Comparison of ENCODE assay signal across 31 cellular contexts in the genomic region with DNA sequence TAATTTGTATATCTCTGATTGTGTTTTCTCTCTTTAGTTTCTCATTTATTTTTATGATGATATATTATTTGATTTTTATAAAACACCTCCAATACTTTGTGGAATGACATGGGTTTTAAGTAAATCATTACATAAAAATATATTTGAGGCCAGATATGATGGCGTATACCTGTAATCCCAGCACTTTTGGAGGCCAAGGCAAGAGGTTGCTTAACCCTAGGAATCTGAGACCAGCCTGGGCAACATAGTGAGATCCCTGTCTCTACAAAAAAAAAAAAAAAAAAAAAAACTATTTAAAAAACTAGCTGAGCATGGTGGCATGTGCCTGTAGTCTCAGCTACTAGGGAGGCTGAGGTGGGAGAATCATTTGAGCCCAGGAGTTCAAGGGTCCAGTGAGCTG.
DNase-seq lines count a peak whose midpoint lies in the region; ATAC-seq, FAIRE-seq and TF ChIP-seq lines count a peak whose summit lies in the region.
"Had no signal": no experiment of that assay in that cellular context is flagged by ENCODE, and none has a peak within 500 bp of the region (broad histone marks: within the 10 kb centered on the region; RNA-seq: fewer than 3 reads in every experiment).

No MANE protein-coding gene starts in this region.

- no peak overlapping the region for H3K4me3 Mint-ChIP-seq in activated CD4-positive, alpha-beta T cell treated with anti-CD3 and anti-CD28 coated beads for 36 hours
- H3K4me3 Mint-ChIP-seq: B cell; CD14-positive monocyte; CD4-positive, alpha-beta memory T cell; CD4-positive, alpha-beta T cell; CD4-positive, CD25-positive, alpha-beta regulatory T cell; CD8-positive, alpha-beta memory T cell; CD8-positive, alpha-beta T cell had no signal

- H3K4me3 ChIP-seq in K562 = no peak overlapping the region
- H3K4me3 ChIP-seq: A549; BLaER1; BLaER1 treated with 17β-estradiol and CSF1 and Interleukin-3, amounts not matched to agents 10 nM and 100 nM had no signal

- no peaks in the 10 kb centered on the region for H3K9me3 ChIP-seq in K562 (replicated peaks; ENCODE audit: control insufficient read depth, insufficient read depth, low read depth, low read length)
- H3K9me3 ChIP-seq: A549; BE2C; BLaER1; BLaER1 treated with 17β-estradiol and CSF1 and Interleukin-3, amounts not matched to agents 10 nM and 100 nM; Caco-2 had no signal

- H3K4me1 ChIP-seq in K562 (replicated peaks in 1 of 2; ENCODE audit: control insufficient read depth in 2 of 2, insufficient read depth in 2 of 2, low read length in 2 of 2) = no peaks in the 10 kb centered on the region
- H3K4me1 ChIP-seq: A549, BE2C, Caco-2 had no signal

- no peaks in the 10 kb centered on the region for H3K79me2 ChIP-seq in K562 (ENCODE audit: control insufficient read depth, insufficient read depth, low read length)

- FAIRE-seq in K562 (lab: Jason Lieb, UNC) = no peak
- FAIRE-seq: A204.1, A549, D721Med had no signal

- no peak overlapping the region for H2AFZ ChIP-seq in K562 (ENCODE audit: low read depth, low read length)

- TF ChIP-seq EP300 in K562 (IDR thresholded peaks at IDR 0.05; ENCODE audit: low read length) = no peak

- H3K27ac ChIP-seq in K562 (ENCODE audit: extremely low read depth, low read depth, low read length) = no peak overlapping the region
- H3K27ac ChIP-seq: 22Rv1; A549; BLaER1; BLaER1 treated with 17β-estradiol and CSF1 and Interleukin-3, amounts not matched to agents 10 nM and 100 nM; C4-2B had no signal

- no peak overlapping the region for H3K27ac Mint-ChIP-seq in activated CD4-positive, alpha-beta T cell treated with anti-CD3 and anti-CD28 coated beads for 36 hours
- H3K27ac Mint-ChIP-seq: B cell; CD14-positive monocyte; CD4-positive, alpha-beta memory T cell; CD4-positive, alpha-beta T cell; CD4-positive, CD25-positive, alpha-beta regulatory T cell; CD8-positive, alpha-beta memory T cell; CD8-positive, alpha-beta T cell had no signal

- TF ChIP-seq CTCF in K562 (IDR thresholded peaks at IDR 0.05 in 2 of 3, conservative IDR thresholded peaks at IDR 0.05 in 1 of 3; ENCODE audit: insufficient read depth in 2 of 3, low read depth in 1 of 3, low read length in 3 of 3) = no peak

- CTCF ChIA-PET in HEK293T (lab: Yijun Ruan, JAX) (no interaction called here), K562 (lab: Yijun Ruan, JAX; ENCODE audit: low intra/inter-chr PET ratio) (interaction anchor here (0.6 to 1.3 kb wide), 3 partner anchors 83 to 144 kb away, joined by 3 to 4 read pairs (median 3); no protein-coding TSS in a partner anchor)
- CTCF ChIA-PET in activated CD4-positive, alpha-beta T cell treated with anti-CD3 and anti-CD28 coated beads for 36 hours (lab: Charles Lee) = no interaction called here

- DNase-seq in HEK293T (ENCODE audit: extremely low spot score) = no peak
- DNase-seq in K562 (ENCODE audit: extremely low read depth in 1 of 4, low spot score in 3 of 4) = no peak
- no peak for DNase-seq in activated CD4-positive, alpha-beta T cell treated with anti-CD3 and anti-CD28 coated beads for 36 hours
- DNase-seq: 8988T; ACHN; AML-193; BE2C; C1 segment of cervical spinal cord; CD4-positive, alpha-beta memory T cell; CD4-positive, alpha-beta T cell; CD4-positive, CD25-positive, alpha-beta regulatory T cell; CD8-positive, alpha-beta memory T cell; CD8-positive, alpha-beta T cell; COR-L47; DMS 273 treated with DMSO at 0.1 percent for 48 hours; DMS153; DMS79; DMS79 treated with DMSO at 0.1 percent for 48 hours; DND-41; EL had no signal

- no peaks in the 10 kb centered on the region for H3K4me1 Mint-ChIP-seq in activated CD4-positive, alpha-beta T cell treated with anti-CD3 and anti-CD28 coated beads for 36 hours
- H3K4me1 Mint-ChIP-seq: B cell; CD14-positive monocyte; CD4-positive, alpha-beta memory T cell; CD4-positive, CD25-positive, alpha-beta regulatory T cell; CD8-positive, alpha-beta memory T cell had no signal

- no peaks in the 10 kb centered on the region for H3K36me3 ChIP-seq in K562 (ENCODE audit: control insufficient read depth, insufficient read depth, low read length)
- H3K36me3 ChIP-seq: BE2C; BLaER1; BLaER1 treated with 17β-estradiol and CSF1 and Interleukin-3, amounts not matched to agents 10 nM and 100 nM had no signal

- H3K9ac ChIP-seq in K562 (ENCODE audit: insufficient read depth in 1 of 2, low read depth in 2 of 2, low read length in 2 of 2) = no peak overlapping the region
- H3K9ac ChIP-seq: BLaER1; BLaER1 treated with 17β-estradiol and CSF1 and Interleukin-3, amounts not matched to agents 10 nM and 100 nM had no signal

- H3K36me3 Mint-ChIP-seq in activated CD4-positive, alpha-beta T cell treated with anti-CD3 and anti-CD28 coated beads for 36 hours (ENCODE audit: low read depth) = no peaks in the 10 kb centered on the region
- H3K36me3 Mint-ChIP-seq: CD14-positive monocyte; CD4-positive, alpha-beta memory T cell; CD4-positive, CD25-positive, alpha-beta regulatory T cell; CD8-positive, alpha-beta memory T cell; CD8-positive, alpha-beta T cell had no signal

- no peak for TF ChIP-seq RAD21 in K562 (CRISPR knock-in tag; conservative IDR thresholded peaks at IDR 0.05 in 1 of 2, IDR thresholded peaks at IDR 0.05 in 1 of 2)

- POLR2A ChIA-PET in HEK293T (lab: Yijun Ruan, JAX) (no interaction called here), K562 (lab: Yijun Ruan, JAX) (interaction anchor here (0.6 kb wide), 1 partner anchor 1816 kb away, joined by 3 read pairs; no protein-coding TSS in a partner anchor)
- POLR2A ChIA-PET in activated CD4-positive, alpha-beta T cell treated with anti-CD3 and anti-CD28 coated beads for 36 hours (lab: Charles Lee) = no interaction called here

- no TSS peak for BruUV-seq in K562 (replicated peaks; lab: Mats Ljungman, UMichigan)

- 5% methylated on average over 1 of the region's 1 CpG for WGBS in K562 (ENCODE audit: insufficient coverage, low coverage, missing lambda C conversion rate)

- H3K27me3 Mint-ChIP-seq in activated CD4-positive, alpha-beta T cell treated with anti-CD3 and anti-CD28 coated beads for 36 hours = peaks cover 10% of the 10 kb centered on the region

- in situ Hi-C loops in K562 (cut with MboI) = no loop called here

- no peak for TF ChIP-seq POLR2A in K562 (conservative IDR thresholded peaks at IDR 0.05)

- H4K20me1 ChIP-seq in K562 (replicated peaks; ENCODE audit: control insufficient read depth, insufficient read depth, low read length) = no peaks in the 10 kb centered on the region
- H4K20me1 ChIP-seq: BLaER1; BLaER1 treated with 17β-estradiol and CSF1 and Interleukin-3, amounts not matched to agents 10 nM and 100 nM had no signal

- H3K27me3 ChIP-seq in K562 (ENCODE audit: control insufficient read depth in 2 of 2, insufficient read depth in 2 of 2, low read length in 2 of 2) = peaks cover 12 to 15% of the 10 kb centered on the region in 2 experiments; a peak in 4 of 5 replicates
- H3K27me3 ChIP-seq: BLaER1; BLaER1 treated with 17β-estradiol and CSF1 and Interleukin-3, amounts not matched to agents 10 nM and 100 nM had no signal

- H3K9me1 ChIP-seq in K562 (ENCODE audit: control insufficient read depth, insufficient read depth, low read length) = no peaks in the 10 kb centered on the region

- intact Hi-C loops in K562 (cut with micrococcal nuclease) = loop anchor here (2.0 to 5.0 kb wide), 2 partner anchors 91 to 144 kb away; no protein-coding TSS in a partner anchor
- intact Hi-C loops in activated CD4-positive, alpha-beta T cell treated with anti-CD3 and anti-CD28 coated beads for 36 hours (cut with DNase I, micrococcal nuclease) = no loop called here

- no peak for ATAC-seq in K562
- ATAC-seq in GM19324 (IDR thresholded peaks at IDR 0.05; ENCODE audit: low FRiP score, unreplicated experiment) = no peak
- ATAC-seq in activated CD4-positive, alpha-beta T cell treated with anti-CD3 and anti-CD28 coated beads for 36 hours = no peak
- ATAC-seq: CD8-positive, alpha-beta T cell had no signal

- H3K4me2 ChIP-seq in K562 (ENCODE audit: insufficient read depth, low read length) = no peak overlapping the region
- H3K4me2 ChIP-seq: A549; BLaER1; BLaER1 treated with 17β-estradiol and CSF1 and Interleukin-3, amounts not matched to agents 10 nM and 100 nM had no signal

- no peaks in the 10 kb centered on the region for H3K9me3 Mint-ChIP-seq in activated CD4-positive, alpha-beta T cell treated with anti-CD3 and anti-CD28 coated beads for 36 hours (ENCODE audit: low read depth)
- H3K9me3 Mint-ChIP-seq: CD4-positive, alpha-beta memory T cell; CD4-positive, alpha-beta T cell; CD4-positive, CD25-positive, alpha-beta regulatory T cell; CD8-positive, alpha-beta memory T cell; CD8-positive, alpha-beta T cell had no signal

TF ChIP-seq in HEK293T, 16 proteins besides CTCF, POLR2A, EP300 and RAD21:
- no peak for TF ChIP-seq BHLHE40 (IDR thresholded peaks at IDR 0.05; ENCODE audit: borderline replicate concordance)
- TF ChIP-seq LEF1 (IDR thresholded peaks at IDR 0.05; ENCODE audit: borderline replicate concordance) = no peak
- TF ChIP-seq SP1 (IDR thresholded peaks at IDR 0.05) = no peak
- no peak for TF ChIP-seq ARNT (IDR thresholded peaks at IDR 0.05)
- TF ChIP-seq SUZ12 (IDR thresholded peaks at IDR 0.05) = no peak
- TF ChIP-seq FOXA1 (IDR thresholded peaks at IDR 0.05) = no peak
- TF ChIP-seq FOXK2 (IDR thresholded peaks at IDR 0.05) = no peak
- no peak for TF ChIP-seq NFRKB (IDR thresholded peaks at IDR 0.05)
- TF ChIP-seq ZNF384 (IDR thresholded peaks at IDR 0.05) = 0 out of 2 replicates have a peak, but pooled peaks have one; percentile 13

TF ChIP-seq in K562, 482 proteins besides CTCF, POLR2A, EP300 and RAD21:
- TF ChIP-seq ZNF121 (CRISPR knock-in tag; conservative IDR thresholded peaks at IDR 0.05) (peak; percentile 55; the same call in 1 of the 2 replicates), EGR1 (conservative IDR thresholded peaks at IDR 0.05) (no peak)
